ENCODE assay signal across 33 cellular contexts in the genomic region with DNA sequence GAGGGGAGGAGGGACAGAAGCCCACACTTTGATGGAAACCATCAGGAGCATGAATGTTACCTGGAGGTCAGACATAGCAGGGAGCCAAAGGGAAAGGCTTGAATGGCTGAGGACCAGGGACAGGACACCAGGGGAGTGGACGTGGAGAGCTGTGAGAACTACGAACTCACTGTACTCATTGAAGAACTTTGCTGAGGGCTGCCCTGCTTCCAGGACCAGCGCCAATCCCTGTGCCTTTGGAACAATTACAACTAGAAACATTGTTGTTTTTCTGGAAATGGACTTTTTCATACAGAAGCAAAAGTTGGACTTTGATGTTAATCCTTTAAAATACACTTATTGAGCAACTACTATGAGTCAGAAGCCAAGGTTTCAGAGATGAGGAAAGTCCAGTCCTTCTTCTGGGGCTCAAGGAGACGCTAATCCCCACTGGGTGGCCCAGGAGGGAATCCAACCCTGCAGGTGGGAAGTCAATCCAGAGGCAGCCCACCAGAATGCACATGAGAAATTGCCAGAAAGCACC. TPM values are rescaled to one million over a fixed set of nuclear protein-coding genes. Genes with fewer than 3 reads are reported as not detected.
A peak's percentile ranks its signal among the peaks of the same experiment; 100 is the strongest.
DNase-seq lines count a peak whose midpoint lies in the region; ATAC-seq lines count a peak whose summit lies in the region.
"Had no signal": no experiment of that assay in that cellular context is flagged by ENCODE, and none has a peak within 500 bp of the region (broad histone marks: within the 10 kb centered on the region; RNA-seq: fewer than 3 reads in every experiment).

No MANE protein-coding gene starts in this region.

- in situ Hi-C loops in HAP-1 (cut with MboI; ENCODE audit: low sequenced_read_pairs): no loop called here

- H3K4me3 ChIP-seq in adipocyte (ENCODE audit: low read length): no peak overlapping the region
- no peak overlapping the region for H3K4me3 ChIP-seq in stomach smooth muscle (ENCODE audit: low read length in 2 of 2)
- no peak overlapping the region for H3K4me3 ChIP-seq in HAP-1
- H3K4me3 ChIP-seq: coronary artery, GM12878, GM23338, left ventricle myocardium inferior, SJCRH30, spleen had no signal

- peak overlapping the region; percentile 80 for H3K27ac ChIP-seq in stomach smooth muscle (ENCODE audit: low read length)
- H3K27ac ChIP-seq: C4-2B, left ventricle myocardium inferior, SJCRH30, spleen had no signal

- CTCF ChIA-PET in T-cell (lab: Charles Lee): no interaction called here

- H3K9ac ChIP-seq in adipocyte (ENCODE audit: low read length) (no peak overlapping the region), stomach smooth muscle (ENCODE audit: low read length in 2 of 2) (no peak overlapping the region)

- no peak overlapping the region for H3K27ac Mint-ChIP-seq in T-cell

- no peak overlapping the region for H3K4me3 Mint-ChIP-seq in T-cell
- H3K4me3 Mint-ChIP-seq: effector memory CD8-positive, alpha-beta T cell; GM23338; mesothelial cell of epicardium; naive B cell had no signal

- H3K27me3 ChIP-seq in adipocyte (replicated peaks; ENCODE audit: control insufficient read depth, insufficient read depth, low read length): no peaks in the 10 kb centered on the region
- H3K27me3 ChIP-seq in stomach smooth muscle (ENCODE audit: control insufficient read depth in 1 of 2, insufficient read depth in 2 of 2, low read length in 2 of 2): no peaks in the 10 kb centered on the region
- H3K27me3 ChIP-seq in HAP-1 (ENCODE audit: low read depth): no peaks in the 10 kb centered on the region
- H3K27me3 ChIP-seq: SJCRH30 had no signal

- H3K9me3 ChIP-seq in adipocyte (ENCODE audit: control insufficient read depth, low read length) (no peaks in the 10 kb centered on the region), stomach smooth muscle (ENCODE audit: control insufficient read depth in 2 of 2, low read length in 2 of 2) (no peaks in the 10 kb centered on the region), HAP-1 (no peaks in the 10 kb centered on the region)
- H3K9me3 ChIP-seq: left ventricle myocardium inferior, SJCRH30, spleen had no signal

- H3K36me3 Mint-ChIP-seq in T-cell: peaks cover 6% of the 10 kb centered on the region
- H3K36me3 Mint-ChIP-seq: mesothelial cell of epicardium, naive B cell had no signal

- no peak for ATAC-seq in T-cell (replicated peaks in 1 of 4)
- ATAC-seq: effector memory CD8-positive, alpha-beta T cell; GM12878; GM23338; HepG2 had no signal

- H3K4me1 Mint-ChIP-seq in T-cell: peaks cover 10 to 34% (median 14%) of the 10 kb centered on the region in 3 donors
- H3K4me1 Mint-ChIP-seq: GM23338, naive B cell had no signal

- H3K4me1 ChIP-seq in adipocyte (ENCODE audit: control insufficient read depth, insufficient read depth, low read length) (peaks cover 18% of the 10 kb centered on the region), stomach smooth muscle (ENCODE audit: control insufficient read depth, insufficient read depth, low read length) (peaks cover 55% of the 10 kb centered on the region), HAP-1 (no peaks in the 10 kb centered on the region)

- peaks cover 0 to 6% of the 10 kb centered on the region in 2 donors for H3K27me3 Mint-ChIP-seq in T-cell

- H3K9me3 Mint-ChIP-seq in T-cell: peaks cover 0 to 4% (median 0%) of the 10 kb centered on the region in 3 donors
- H3K9me3 Mint-ChIP-seq: effector memory CD8-positive, alpha-beta T cell; GM23338; mesothelial cell of epicardium; naive B cell had no signal

- DNase-seq in GM03348 (ENCODE audit: low spot score) (peak; percentile 48), adipocyte (ENCODE audit: low read depth) (peak; percentile 58), fibroblast of the conjunctiva (ENCODE audit: low read depth) (peak; percentile 9), HAP-1 (ENCODE audit: low spot score in 2 of 2) (no peak), amniotic stem cell (lab: John Stamatoyannopoulos, UW) (no peak), T-cell (no peak), islet precursor cell (no peak)
- DNase-seq: activated CD4-positive, alpha-beta T cell treated with anti-CD3 and anti-CD28 coated beads, Interleukin-2, amount 50 U/mL, for 4 hours; activated CD4-positive, CD25-positive, alpha-beta regulatory T cell; activated naive CD4-positive, alpha-beta T cell treated with Interleukin-2 at 50 U/mL for 16 hours; Calu3; effector memory CD8-positive, alpha-beta T cell; Kasumi-1; left ventricle myocardium inferior; naive B cell; NCI-H1092; NCI-H187 treated with DMSO at 0.1 percent for 48 hours; NCI-H69; occipital lobe; SJCRH30; spleen; T-helper 1 cell had no signal

- H3K36me3 ChIP-seq in adipocyte (ENCODE audit: control insufficient read depth, insufficient read depth, low read length, severe bottlenecking) (no peaks in the 10 kb centered on the region), stomach smooth muscle (ENCODE audit: control insufficient read depth in 2 of 2, insufficient read depth in 2 of 2, low read length in 2 of 2) (peaks cover 5 to 6% of the 10 kb centered on the region in 2 donors), HAP-1 (replicated peaks) (no peaks in the 10 kb centered on the region)
- H3K36me3 ChIP-seq: left ventricle myocardium inferior, SJCRH30 had no signal

- POLR2A ChIA-PET in T-cell (lab: Charles Lee): no interaction called here

RNA-seq across cellular contexts. Expression of a gene that starts 12.9 kb away (rescaled TPM):
- 1 to 10 TPM; 2.1 to 8.7 (median 4.0) TPM for total RNA-seq in T-cell
- total RNA-seq: HepG2 had no signal

RNA-seq across cellular contexts. Expression of a gene that starts 46.8 kb away (rescaled TPM):
- total RNA-seq in T-cell: not detected
- total RNA-seq: Calu3, glomerular endothelial cell, GM12878, GM23338, HepG2, left ventricle myocardium inferior, mesothelial cell of epicardium, occipital lobe, RPMI7951, SJCRH30, spleen, subcutaneous adipose tissue, ureter had no signal

Comparison
In these comparisons a context has a peak if more than half of its experiments do, and no peak if none do; other contexts are left out.
1. DNase-seq: peak in GM03348 (single experiment), adipocyte (single experiment) and fibroblast of the conjunctiva (single experiment); none in HAP-1 (0 of 2), amniotic stem cell (single experiment), T-cell (0 of 34) and islet precursor cell (single experiment).